In the genomic region with DNA sequence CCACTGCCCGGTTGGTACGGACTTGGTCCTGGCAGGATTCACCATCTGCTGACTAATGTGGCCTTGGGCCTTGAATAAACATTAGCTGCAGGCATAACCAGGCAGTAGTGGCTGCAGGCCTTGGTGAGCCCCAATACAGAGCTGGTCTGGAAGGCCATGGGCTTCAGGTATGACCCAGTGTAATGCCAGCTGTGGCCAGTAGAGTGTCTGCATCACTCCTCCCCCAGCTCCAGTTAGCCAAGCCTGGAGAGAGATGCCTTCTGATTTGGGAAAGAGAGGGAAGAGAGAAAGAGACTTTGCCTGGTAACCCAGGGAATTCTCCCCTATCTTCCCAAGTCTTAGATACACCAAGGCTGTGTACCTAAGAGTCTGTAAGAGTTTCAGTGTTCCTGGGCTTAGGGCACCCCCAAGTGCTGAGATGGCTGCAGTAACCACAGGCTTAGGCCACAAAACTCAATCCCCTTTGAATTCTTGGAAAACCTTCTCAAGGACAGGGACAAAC, we compare ENCODE assay signal across 9 cellular contexts. TPM values are rescaled to one million over a fixed set of nuclear protein-coding genes. Genes with fewer than 3 reads are reported as not detected.
DNase-seq lines count a peak whose midpoint lies in the region; ATAC-seq, FAIRE-seq and TF ChIP-seq lines count a peak whose summit lies in the region.
"Had no signal": no experiment of that assay in that cellular context is flagged by ENCODE, and none has a peak within 500 bp of the region (broad histone marks: within the 10 kb centered on the region; RNA-seq: fewer than 3 reads in every experiment).

No MANE protein-coding gene starts in this region.

- H3K4me3 Mint-ChIP-seq in CD14-positive monocyte (no peak overlapping the region), T-cell (no peak overlapping the region)
- no peak overlapping the region for H3K4me3 Mint-ChIP-seq in activated naive CD8-positive, alpha-beta T cell treated with anti-CD3 and anti-CD28 coated beads for 36 hours
- H3K4me3 Mint-ChIP-seq: activated T-cell treated with anti-CD3 and anti-CD28 coated beads, Interleukin-2, amount 50 U/mL, for 24 hours had no signal

- POLR2A ChIA-PET in HCT116 (lab: Charles Lee) (no interaction called here), T-cell (lab: Charles Lee) (no interaction called here)

- BruUV-seq in HCT116 (replicated peaks; lab: Mats Ljungman, UMichigan): no TSS peak

- intact Hi-C loops in CD14-positive monocyte (cut with micrococcal nuclease) (loop anchor here in 1 of 2 donors (5.0 kb wide), 1 partner anchor 298 kb away; no protein-coding TSS in a partner anchor), HCT116 (cut with micrococcal nuclease) (loop anchor here (1.0 to 10.0 kb wide), 2 partner anchors 74 to 431 kb away; no protein-coding TSS in a partner anchor), adrenal gland (cut with DNase I) (loop anchor here in 1 of 2 donors (5.0 to 10.0 kb wide), 2 partner anchors 68 to 291 kb away; no protein-coding TSS in a partner anchor), left lung (cut with DNase I) (loop anchor here in 1 of 2 donors (10.0 kb wide), 1 partner anchor 71 kb away; no protein-coding TSS in a partner anchor), right cardiac atrium (cut with DNase I) (loop anchor here in 2 of 4 donors (5.0 to 10.0 kb wide), 2 partner anchors 71 to 73 kb away; no protein-coding TSS in a partner anchor)

- no peaks in the 10 kb centered on the region for H4K20me1 ChIP-seq in HCT116 (ENCODE audit: insufficient read depth)

- H3K4me2 ChIP-seq in HCT116 (ENCODE audit: low read length): no peak overlapping the region

- H3K4me1 ChIP-seq in HCT116 (ENCODE audit: control insufficient read depth in 1 of 2, insufficient read depth in 2 of 2, low read length in 2 of 2) (peaks cover 0 to 3% of the 10 kb centered on the region in 2 experiments; a peak in 1 of 4 replicates), adrenal gland (replicated peaks in 1 of 2) (peaks cover 0 to 6% of the 10 kb centered on the region in 2 donors), left lung (peaks cover 0 to 7% of the 10 kb centered on the region in 2 donors), right cardiac atrium (ENCODE audit: control insufficient read depth, insufficient read depth, low read length) (no peaks in the 10 kb centered on the region)

- H3K4me3 ChIP-seq in HCT116 (replicated peaks in 1 of 2; ENCODE audit: low read depth in 1 of 2, low read length in 2 of 2) (no peak overlapping the region), adrenal gland (no peak overlapping the region), left lung (no peak overlapping the region), right cardiac atrium (ENCODE audit: low read length) (no peak overlapping the region)

- CTCF ChIA-PET in HCT116 (lab: Charles Lee): interaction anchor here (0.6 to 3.4 kb wide), 11 partner anchors 10 to 436 kb away, joined by 3 to 19 read pairs (median 4); no protein-coding TSS in a partner anchor
- CTCF ChIA-PET in T-cell (lab: Charles Lee): interaction anchor here (0.6 to 0.9 kb wide), 3 partner anchors 10 to 298 kb away, joined by 3 to 4 read pairs (median 3); no protein-coding TSS in a partner anchor

- WGBS in adrenal gland, 4 donors: 30 to 45% (median 41%) methylated on average over 2 of the region's 2 CpGs; no CpG with 5 or more reads in 1 of the 4 donors
- WGBS in right cardiac atrium: 82% methylated on average over 2 of the region's 2 CpGs

- H3K27ac Mint-ChIP-seq in CD14-positive monocyte (peak overlapping the region in 1 of 7 donors; percentile 69), T-cell (no peak overlapping the region)
- H3K27ac Mint-ChIP-seq in activated naive CD8-positive, alpha-beta T cell treated with anti-CD3 and anti-CD28 coated beads for 36 hours: no peak overlapping the region
- H3K27ac Mint-ChIP-seq: activated T-cell treated with anti-CD3 and anti-CD28 coated beads, Interleukin-2, amount 50 U/mL, for 24 hours had no signal

- H3K36me3 Mint-ChIP-seq in CD14-positive monocyte: peaks cover 11 to 19% of the 10 kb centered on the region in 2 donors
- peaks cover 10% of the 10 kb centered on the region for H3K36me3 Mint-ChIP-seq in T-cell
- H3K36me3 Mint-ChIP-seq in activated naive CD8-positive, alpha-beta T cell treated with anti-CD3 and anti-CD28 coated beads for 36 hours: peaks cover 4% of the 10 kb centered on the region

- H3K9me3 Mint-ChIP-seq in CD14-positive monocyte (peaks cover 0 to 5% (median 3%) of the 10 kb centered on the region in 7 donors), T-cell (peaks cover 0 to 11% (median 7%) of the 10 kb centered on the region in 3 donors)
- peaks cover 8% of the 10 kb centered on the region for H3K9me3 Mint-ChIP-seq in activated naive CD8-positive, alpha-beta T cell treated with anti-CD3 and anti-CD28 coated beads for 36 hours

- H2AFZ ChIP-seq in HCT116 (ENCODE audit: low read depth, low read length, poor library complexity, severe bottlenecking): no peak overlapping the region

- RAD21 ChIA-PET in HCT116 (lab: Charles Lee; ENCODE audit: low non-redundant PET in 1 of 2, low total read pairs in 2 of 2, uncharacterized antibody in 2 of 2, unreplicated experiment in 2 of 2): interaction anchor here in 1 of 2 experiments (1.0 kb wide), 1 partner anchor 74 kb away, joined by 4 read pairs; no protein-coding TSS in a partner anchor

- no peaks in the 10 kb centered on the region for H3K27me3 Mint-ChIP-seq in CD14-positive monocyte (ENCODE audit: low read depth in 3 of 3)
- no peaks in the 10 kb centered on the region for H3K27me3 Mint-ChIP-seq in T-cell
- H3K27me3 Mint-ChIP-seq in activated naive CD8-positive, alpha-beta T cell treated with anti-CD3 and anti-CD28 coated beads for 36 hours: no peaks in the 10 kb centered on the region
- H3K27me3 Mint-ChIP-seq: activated T-cell treated with anti-CD3 and anti-CD28 coated beads, Interleukin-2, amount 50 U/mL, for 24 hours had no signal

- H3K27ac ChIP-seq in HCT116 (ENCODE audit: low read depth, low read length) (no peak overlapping the region), adrenal gland (no peak overlapping the region), left lung (no peak overlapping the region), right cardiac atrium (ENCODE audit: low read length) (no peak overlapping the region)

- H3K36me3 ChIP-seq in HCT116 (ENCODE audit: control insufficient read depth in 1 of 2, insufficient read depth in 2 of 2, low read length in 2 of 2) (no peaks in the 10 kb centered on the region), adrenal gland (replicated peaks in 1 of 2) (no peaks in the 10 kb centered on the region), left lung (no peaks in the 10 kb centered on the region)

- no peaks in the 10 kb centered on the region for H3K79me2 ChIP-seq in HCT116 (ENCODE audit: insufficient read depth, low read length)

- H3K9me2 ChIP-seq in HCT116 (ENCODE audit: insufficient read depth): no peaks in the 10 kb centered on the region

- H3K4me1 Mint-ChIP-seq in CD14-positive monocyte (peaks cover 5% of the 10 kb centered on the region), T-cell (peaks cover 0 to 4% (median 3%) of the 10 kb centered on the region in 3 donors)
- H3K4me1 Mint-ChIP-seq in activated naive CD8-positive, alpha-beta T cell treated with anti-CD3 and anti-CD28 coated beads for 36 hours: no peaks in the 10 kb centered on the region

- FAIRE-seq in frontal cortex (lab: Jason Lieb, UNC): no peak

- TF ChIP-seq CTCF in CD14-positive monocyte (IDR thresholded peaks at IDR 0.05): peak; percentile 59
- peak; percentile 82 to 84 (median 83); a peak in 5 of 6 replicates for TF ChIP-seq CTCF in HCT116 (IDR thresholded peaks at IDR 0.05 in 2 of 3, conservative IDR thresholded peaks at IDR 0.05 in 1 of 3; ENCODE audit: borderline replicate concordance in 1 of 3, insufficient read depth in 1 of 3, low read depth in 2 of 3, low read length in 2 of 3)
- peak in 4 of 6 experiments; percentile 4 to 55 (median 21) for TF ChIP-seq CTCF in adrenal gland (IDR thresholded peaks at IDR 0.05)
- peak in 1 of 2 donors; percentile 33 for TF ChIP-seq CTCF in left lung (IDR thresholded peaks at IDR 0.05)

- DNase-seq in CD14-positive monocyte (ENCODE audit: low spot score) (no peak), HCT116 (ENCODE audit: low read depth, low spot score) (no peak), adrenal gland (peak in 6 of 7 donors; percentile 24 to 63 (median 50)), left lung (no peak), right cardiac atrium (no peak), T-cell (no peak), frontal cortex (ENCODE audit: low spot score in 2 of 2) (no peak)
- no peak for DNase-seq in activated naive CD8-positive, alpha-beta T cell treated with anti-CD3 and anti-CD28 coated beads for 36 hours
- DNase-seq: activated T-cell treated with anti-CD3 and anti-CD28 coated beads, Interleukin-2, amount 50 U/mL, for 24 hours had no signal

- no peak for TF ChIP-seq POLR2A in HCT116 (IDR thresholded peaks at IDR 0.05; ENCODE audit: borderline replicate concordance, extremely low read depth, insufficient read depth, insufficient read length)
- no peak for TF ChIP-seq POLR2A in adrenal gland (IDR thresholded peaks at IDR 0.05)

- ATAC-seq in HCT116: peak; percentile 98
- peak; percentile 51 for ATAC-seq in left lung
- ATAC-seq in right cardiac atrium: no peak
- ATAC-seq in T-cell (replicated peaks in 1 of 4): no peak

- H3K9me3 ChIP-seq in HCT116 (ENCODE audit: control insufficient read depth in 1 of 2, insufficient read depth in 1 of 2, low read depth in 1 of 2, low read length in 2 of 2) (no peaks in the 10 kb centered on the region), adrenal gland (replicated peaks in 1 of 3) (no peaks in the 10 kb centered on the region), left lung (peaks cover 0 to 4% of the 10 kb centered on the region in 2 donors), right cardiac atrium (ENCODE audit: control insufficient read depth, low read length) (no peaks in the 10 kb centered on the region)

- no peak overlapping the region for H3K9ac ChIP-seq in HCT116 (ENCODE audit: low read length)

- peak; percentile 63 for TF ChIP-seq RAD21 in HCT116 (IDR thresholded peaks at IDR 0.05; ENCODE audit: low read depth)

- H3K27me3 ChIP-seq in HCT116 (ENCODE audit: insufficient read depth, low read length) (no peaks in the 10 kb centered on the region), adrenal gland (no peaks in the 10 kb centered on the region), left lung (no peaks in the 10 kb centered on the region), right cardiac atrium (ENCODE audit: control insufficient read depth, insufficient read depth) (no peaks in the 10 kb centered on the region)

RNA-seq across cellular contexts. Expression of a gene that starts 5.6 kb away (rescaled TPM):
- 1 to 10 TPM in 1 of 2 donors, under 1 TPM in 1; 0.66 to 1.2 TPM for polyA plus RNA-seq in CD14-positive monocyte
- total RNA-seq in HCT116 (2021; ENCODE audit: unreplicated experiment): 0.66 TPM
- 0.10 and 0.26 TPM in 2 replicates for polyA plus RNA-seq in HCT116 (2012)
- 1 to 10 TPM; 1.4 to 7.9 (median 2.9) TPM for total RNA-seq in adrenal gland
- polyA plus RNA-seq in adrenal gland: 1 to 10 TPM; 2.3 to 6.2 (median 3.5) TPM
- total RNA-seq in left lung: 10 to 100 TPM; 12.3 to 32.2 TPM
- total RNA-seq in right cardiac atrium: 1 to 10 TPM in 3 of 4 donors, under 1 TPM in 1; 0.67 to 1.9 (median 1.5) TPM
- polyA plus RNA-seq in right cardiac atrium: 0.97 TPM
- 1 to 10 TPM in 4 of 5 donors, under 1 TPM in 1; 0.90 to 2.4 (median 1.7) TPM for total RNA-seq in T-cell
- 7.7 TPM for total RNA-seq in frontal cortex
- total RNA-seq in activated naive CD8-positive, alpha-beta T cell treated with anti-CD3 and anti-CD28 coated beads for 36 hours: 1 to 10 TPM; 1.3 to 1.5 TPM

RNA-seq across cellular contexts. Expression of a gene that starts 19.1 kb away (rescaled TPM):
- polyA plus RNA-seq in CD14-positive monocyte (1 to 10 TPM; 3.9 to 4.8 TPM), adrenal gland (10 to 100 TPM in 1 of 3 donors, 1 to 10 TPM in 2; 7.4 to 12.8 (median 8.8) TPM), right cardiac atrium (3.4 TPM)
- total RNA-seq in HCT116 (2021; ENCODE audit: unreplicated experiment) (13.4 TPM), adrenal gland (10 to 100 TPM in 4 of 8 donors, 1 to 10 TPM in 4; 7.6 to 12.4 (median 9.7) TPM), left lung (10 to 100 TPM; 13.6 to 18.5 TPM), right cardiac atrium (1 to 10 TPM; 5.4 to 6.4 (median 5.4) TPM), T-cell (100 to 1,000 TPM in 1 of 5 donors, 10 to 100 TPM in 4; 84.6 to 101 (median 93.7) TPM), frontal cortex (14.7 TPM)
- polyA plus RNA-seq in HCT116 (2012): 5.9 and 8.3 TPM in 2 replicates
- 10 to 100 TPM; 57.1 to 58.0 TPM for total RNA-seq in activated naive CD8-positive, alpha-beta T cell treated with anti-CD3 and anti-CD28 coated beads for 36 hours

Comparison
In these comparisons a context has a peak if more than half of its experiments do, and no peak if none do; other contexts are left out.
1. DNase-seq: peak in adrenal gland (6 of 7); none in CD14-positive monocyte (single experiment), HCT116 (single experiment), left lung (0 of 2), right cardiac atrium (0 of 3), T-cell (0 of 34), frontal cortex (0 of 2) and activated naive CD8-positive, alpha-beta T cell treated with anti-CD3 and anti-CD28 coated beads for 36 hours (single experiment).
2. ATAC-seq: peak in HCT116 (single experiment) and left lung (single experiment); none in right cardiac atrium (0 of 2) and T-cell (0 of 4).